Comparison of ENCODE assay signal across 24 cellular contexts in genomic region chr13:85833938-85834337, GRCh38. TPM values are rescaled to one million over a fixed set of nuclear protein-coding genes. Genes with fewer than 3 reads are reported as not detected.
"Had no signal": no experiment of that assay in that cellular context is flagged by ENCODE, and none has a peak within 500 bp of the region (broad histone marks: within the 10 kb centered on the region; RNA-seq: fewer than 3 reads in every experiment).

No MANE protein-coding gene starts in this region.

- H3K4me1 ChIP-seq: esophagus squamous epithelium, gastroesophageal sphincter, left ventricle myocardium inferior, lower lobe of right lung, pancreas, prostate gland, right lobe of liver, spleen, transverse colon had no signal

- DNase-seq: esophagus squamous epithelium; foreskin fibroblast; kidney; left cardiac atrium; left ventricle myocardium inferior; lower lobe of right lung; mesenchymal stem cell; naive B cell; occipital lobe; pancreas; retina; right lobe of liver; spleen; stimulated activated CD4-positive, alpha-beta T cell treated with anti-CD3 and anti-CD28 coated beads, Interleukin-15, amount 100 ng/mL, for 24 hours; stimulated activated CD4-positive, alpha-beta T cell treated with anti-CD3 and anti-CD28 coated beads, Interleukin-1b, Interleukin-23, amount 100 ng/mL, for 48 hours; stimulated activated CD4-positive, alpha-beta T cell treated with anti-CD3 and anti-CD28 coated beads, Interleukin-4, amount 100 ng/mL, for 24 hours; transverse colon had no signal

- H3K36me3 ChIP-seq: esophagus squamous epithelium, gastroesophageal sphincter, left ventricle myocardium inferior, lower lobe of right lung, pancreas, prostate gland, right lobe of liver, spleen, thoracic aorta, transverse colon had no signal

- H3K4me3 ChIP-seq: esophagus squamous epithelium, gastroesophageal sphincter, left ventricle myocardium inferior, lower lobe of right lung, pancreas, prostate gland, right lobe of liver, spleen, thoracic aorta, transverse colon had no signal

- ATAC-seq: gastroesophageal sphincter; left cardiac atrium; lower lobe of right lung; pancreas; right lobe of liver; stimulated activated memory B cell treated with anti-CD40 and anti-IgM and Interleukin-4, amounts not matched to agents 10 μg/mL and 1 μg/mL and 100 μg/mL, for 72 hours had no signal

- H3K4me3 Mint-ChIP-seq: naive B cell; nephron; stimulated activated memory B cell treated with anti-CD40 and anti-IgM and Interleukin-4, amounts not matched to agents 10 μg/mL and 1 μg/mL and 100 μg/mL, for 72 hours; stimulated activated naive CD8-positive, alpha-beta T cell treated with anti-CD3 and anti-CD28 coated beads, Interleukin-15, Interleukin-2, amounts not matched to agents 100 ng/mL and 50 ng/mL, for 24 hours had no signal

- H3K9me3 ChIP-seq: esophagus squamous epithelium, gastroesophageal sphincter, left ventricle myocardium inferior, lower lobe of right lung, pancreas, prostate gland, right lobe of liver, spleen, thoracic aorta, transverse colon had no signal

- H3K4me1 Mint-ChIP-seq: naive B cell; nephron; stimulated activated memory B cell treated with anti-CD40 and anti-IgM and Interleukin-4, amounts not matched to agents 10 μg/mL and 1 μg/mL and 100 μg/mL, for 72 hours had no signal

- H3K27ac Mint-ChIP-seq: naive B cell; nephron; stimulated activated memory B cell treated with anti-CD40 and anti-IgM and Interleukin-4, amounts not matched to agents 10 μg/mL and 1 μg/mL and 100 μg/mL, for 72 hours; stimulated activated naive CD8-positive, alpha-beta T cell treated with anti-CD3 and anti-CD28 coated beads, Interleukin-15, Interleukin-2, amounts not matched to agents 100 ng/mL and 50 ng/mL, for 24 hours had no signal

- H3K27me3 ChIP-seq: esophagus squamous epithelium, gastroesophageal sphincter, spleen, transverse colon had no signal

- H3K27me3 Mint-ChIP-seq: naive B cell; stimulated activated memory B cell treated with anti-CD40 and anti-IgM and Interleukin-4, amounts not matched to agents 10 μg/mL and 1 μg/mL and 100 μg/mL, for 72 hours; stimulated activated naive CD8-positive, alpha-beta T cell treated with anti-CD3 and anti-CD28 coated beads, Interleukin-15, Interleukin-2, amounts not matched to agents 100 ng/mL and 50 ng/mL, for 24 hours had no signal

- H3K27ac ChIP-seq: esophagus squamous epithelium, gastroesophageal sphincter, left ventricle myocardium inferior, lower lobe of right lung, pancreas, prostate gland, right lobe of liver, spleen, thoracic aorta, transverse colon had no signal

- H3K36me3 Mint-ChIP-seq: naive B cell; stimulated activated memory B cell treated with anti-CD40 and anti-IgM and Interleukin-4, amounts not matched to agents 10 μg/mL and 1 μg/mL and 100 μg/mL, for 72 hours had no signal

- H3K9me3 Mint-ChIP-seq: naive B cell; nephron; stimulated activated memory B cell treated with anti-CD40 and anti-IgM and Interleukin-4, amounts not matched to agents 10 μg/mL and 1 μg/mL and 100 μg/mL, for 72 hours; stimulated activated naive CD8-positive, alpha-beta T cell treated with anti-CD3 and anti-CD28 coated beads, Interleukin-15, Interleukin-2, amounts not matched to agents 100 ng/mL and 50 ng/mL, for 24 hours had no signal

RNA-seq across cellular contexts. Expression of gene SLITRK6, which starts 34.7 kb away (rescaled TPM):
- total RNA-seq: epithelial cell of proximal tubule, thoracic aorta had no signal
